19 cellular contexts compared by ENCODE assay signal in the genomic region with DNA sequence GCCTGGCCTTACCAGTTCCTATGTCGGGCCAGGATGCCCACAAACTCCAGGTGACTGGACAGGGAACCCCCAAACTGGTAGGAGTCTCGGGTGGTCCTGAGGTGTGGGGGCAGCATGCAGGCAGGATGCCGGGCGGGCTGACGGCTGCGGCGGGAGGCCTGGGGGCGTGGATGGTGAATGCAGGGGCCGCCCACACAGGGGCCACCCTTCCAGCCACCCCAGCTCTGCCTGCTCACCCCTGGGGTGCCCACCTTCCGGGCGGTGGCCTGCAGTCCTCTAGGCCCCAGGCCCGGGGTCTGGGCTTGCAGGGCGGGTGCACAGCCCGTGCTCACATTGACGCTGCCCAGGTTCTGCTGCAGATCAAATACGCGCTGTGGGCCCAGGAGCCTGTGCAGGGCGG. TPM values are rescaled to one million over a fixed set of nuclear protein-coding genes. Genes with fewer than 3 reads are reported as not detected.
A peak's percentile ranks its signal among the peaks of the same experiment; 100 is the strongest.
DNase-seq lines count a peak whose midpoint lies in the region; ATAC-seq, FAIRE-seq and TF ChIP-seq lines count a peak whose summit lies in the region.
"Had no signal": no experiment of that assay in that cellular context is flagged by ENCODE, and none has a peak within 500 bp of the region (broad histone marks: within the 10 kb centered on the region; RNA-seq: fewer than 3 reads in every experiment).

No MANE protein-coding gene starts in this region.

- H3K9me3 ChIP-seq in right cardiac atrium (ENCODE audit: control insufficient read depth, low read length), result no peaks in the 10 kb centered on the region
- H3K9me3 ChIP-seq in neuronal stem cell (replicated peaks in 1 of 2; ENCODE audit: control insufficient read depth in 2 of 2, insufficient read depth in 1 of 2, low read depth in 1 of 2, low read length in 2 of 2), result no peaks in the 10 kb centered on the region
- no peaks in the 10 kb centered on the region for H3K9me3 ChIP-seq in gastrocnemius medialis
- H3K9me3 ChIP-seq: BLaER1 had no signal

- in situ Hi-C loops in gastrocnemius medialis (cut with MboI; ENCODE audit: low sequenced_read_pairs in 4 of 4), result no loop called here

- no peak overlapping the region for H2AK5ac ChIP-seq in neuronal stem cell (ENCODE audit: low read depth, low read length)

- H3K27ac ChIP-seq in right cardiac atrium (ENCODE audit: low read length), result no peak overlapping the region
- H3K27ac ChIP-seq in RWPE1, result peak overlapping the region; percentile 96
- no peak overlapping the region for H3K27ac ChIP-seq in neuronal stem cell (replicated peaks; ENCODE audit: low read length)
- no peak overlapping the region for H3K27ac ChIP-seq in gastrocnemius medialis
- H3K27ac ChIP-seq: 22Rv1, BLaER1, HL-60 had no signal

- TF ChIP-seq POLR2A in gastrocnemius medialis (IDR thresholded peaks at IDR 0.05) (no peak), H54 (IDR thresholded peaks at IDR 0.05; ENCODE audit: low read depth, low read length) (no peak)

- H3K4me3 ChIP-seq in right cardiac atrium (ENCODE audit: low read length) (no peak overlapping the region), neuronal stem cell (ENCODE audit: low read length in 2 of 2) (no peak overlapping the region), gastrocnemius medialis (no peak overlapping the region)
- H3K4me3 ChIP-seq: A549, BLaER1, GM23338 had no signal

- no peak overlapping the region for H3K18ac ChIP-seq in neuronal stem cell (ENCODE audit: low read length)

- no peak for FAIRE-seq in H54 (lab: Jason Lieb, UNC)
- FAIRE-seq: A549 had no signal

- DNase-seq in Right ventricle myocardium inferior (ENCODE audit: missing footprints) (peak; percentile 46), right cardiac atrium (no peak), RWPE1 (ENCODE audit: low spot score) (no peak), neuronal stem cell (ENCODE audit: low spot score) (no peak), gastrocnemius medialis (no peak), H54 (ENCODE audit: insufficient read length, low spot score) (no peak)
- DNase-seq: Calu3; CD8-positive, alpha-beta T cell; DMS79 treated with DMSO at 0.1 percent for 48 hours; GF-D8; H9; IMR-90 had no signal

- H3K27me3 ChIP-seq in right cardiac atrium (ENCODE audit: control insufficient read depth, insufficient read depth) (no peaks in the 10 kb centered on the region), neuronal stem cell (ENCODE audit: control insufficient read depth in 3 of 3, insufficient read depth in 3 of 3, low read depth in 1 of 3, low read length in 3 of 3) (no peaks in the 10 kb centered on the region), gastrocnemius medialis (no peaks in the 10 kb centered on the region)
- H3K27me3 ChIP-seq: BLaER1 had no signal

- H2BK15ac ChIP-seq in neuronal stem cell (ENCODE audit: low read length), result no peak overlapping the region

- peak overlapping the region; percentile 17 for H3K23ac ChIP-seq in neuronal stem cell (ENCODE audit: low read depth, low read length, poor library complexity)

- H2BK5ac ChIP-seq in neuronal stem cell (ENCODE audit: low read length), result no peak overlapping the region

- H4K91ac ChIP-seq in neuronal stem cell (ENCODE audit: low read depth, low read length, poor library complexity), result no peak overlapping the region

- H3K14ac ChIP-seq in neuronal stem cell (ENCODE audit: low read length), result no peak overlapping the region

- H3K4me2 ChIP-seq in neuronal stem cell (ENCODE audit: insufficient read depth, low read length, poor library complexity, severe bottlenecking), result no peak overlapping the region
- H3K4me2 ChIP-seq: A549, BLaER1, GM23338 had no signal

- peaks cover 9% of the 10 kb centered on the region for H3K79me1 ChIP-seq in neuronal stem cell (ENCODE audit: low read depth, low read length)

- H3K36me3 ChIP-seq in neuronal stem cell (replicated peaks in 1 of 2; ENCODE audit: control insufficient read depth in 2 of 2, insufficient read depth in 2 of 2, low read length in 2 of 2), result peaks cover 74 to 80% of the 10 kb centered on the region in 2 donors
- peaks cover 0 to 50% of the 10 kb centered on the region in 2 donors for H3K36me3 ChIP-seq in gastrocnemius medialis

- CTCF ChIA-PET in RWPE1 (lab: Yijun Ruan, JAX), result interaction anchor here (0.9 kb wide), 1 partner anchor 21 kb away, joined by 3 read pairs; no protein-coding TSS in a partner anchor

- POLR2A ChIA-PET in RWPE1 (lab: Yijun Ruan, JAX; ENCODE audit: low non-redundant PET), result no interaction called here

- TF ChIP-seq CTCF in RWPE1 (conservative IDR thresholded peaks at IDR 0.05; ENCODE audit: low read depth), result no peak
- no peak for TF ChIP-seq CTCF in gastrocnemius medialis (IDR thresholded peaks at IDR 0.05 in 4 of 5, conservative IDR thresholded peaks at IDR 0.05 in 1 of 5)

- no peak overlapping the region for H2BK12ac ChIP-seq in neuronal stem cell (ENCODE audit: low read length)

- H3K4me1 ChIP-seq in right cardiac atrium (ENCODE audit: control insufficient read depth, insufficient read depth, low read length) (no peaks in the 10 kb centered on the region), neuronal stem cell (ENCODE audit: control insufficient read depth in 2 of 2, insufficient read depth in 1 of 2, low read depth in 1 of 2, low read length in 2 of 2) (no peaks in the 10 kb centered on the region), gastrocnemius medialis (peaks cover 8 to 25% of the 10 kb centered on the region in 2 donors)
- H3K4me1 ChIP-seq: BLaER1 had no signal

- ATAC-seq in Right ventricle myocardium inferior, result no peak
- no peak for ATAC-seq in right cardiac atrium
- no peak for ATAC-seq in gastrocnemius medialis
- ATAC-seq in HG02852 (IDR thresholded peaks at IDR 0.05; ENCODE audit: unreplicated experiment), result no peak
- ATAC-seq: CD8-positive, alpha-beta T cell; GM23338 had no signal

- no peak overlapping the region for H2AFZ ChIP-seq in neuronal stem cell (ENCODE audit: low read length)
- H2AFZ ChIP-seq: GM23338 had no signal

- no peak overlapping the region for H3K9ac ChIP-seq in neuronal stem cell (ENCODE audit: low read depth, low read length, poor library complexity)
- H3K9ac ChIP-seq: BLaER1 had no signal

- H4K8ac ChIP-seq in neuronal stem cell (ENCODE audit: low read depth, low read length), result no peak overlapping the region

- H2BK120ac ChIP-seq in neuronal stem cell (ENCODE audit: low read depth, low read length), result no peak overlapping the region

- H3K4ac ChIP-seq in neuronal stem cell (ENCODE audit: low read length), result no peak overlapping the region

- WGBS in right cardiac atrium, result 94% methylated on average over 18 of the region's 18 CpGs
- no CpG with 5 or more reads among the region's 18 CpGs for WGBS in neuronal stem cell (ENCODE audit: extremely low coverage in 2 of 2, insufficient read length in 2 of 2, insufficient replicate concordance in 1 of 2), 2 donors

- intact Hi-C loops in Right ventricle myocardium inferior (cut with DNase I) (no loop called here), right cardiac atrium (cut with DNase I) (no loop called here), gastrocnemius medialis (cut with DNase I; ENCODE audit: low total_unique reads) (no loop called here)

RNA-seq across cellular contexts. Expression of gene ADRM1, which starts 8.4 kb away (rescaled TPM):
- total RNA-seq in Right ventricle myocardium inferior (73.9 TPM), right cardiac atrium (10 to 100 TPM; 65.0 to 80.9 (median 73.4) TPM), gastrocnemius medialis (100 to 1,000 TPM; 389 to 644 (median 611) TPM)
- 87.5 TPM for polyA plus RNA-seq in right cardiac atrium
- polyA plus RNA-seq in neuronal stem cell (2013, experiment 1 of 2), result 69.1 TPM
- 69.0 TPM for polyA plus RNA-seq in neuronal stem cell (2013, experiment 2 of 2)

RNA-seq across cellular contexts. Expression of gene LAMA5, which starts 56.0 kb away (rescaled TPM):
- total RNA-seq in Right ventricle myocardium inferior, result 89.3 TPM
- total RNA-seq in right cardiac atrium, result 10 to 100 TPM; 77.4 to 97.9 (median 86.8) TPM
- 93.7 TPM for polyA plus RNA-seq in right cardiac atrium
- polyA plus RNA-seq in neuronal stem cell (2013, experiment 1 of 2), result 59.5 TPM
- 57.4 TPM for polyA plus RNA-seq in neuronal stem cell (2013, experiment 2 of 2)
- total RNA-seq in gastrocnemius medialis, result 10 to 100 TPM; 13.0 to 35.8 (median 22.7) TPM
- polyA plus RNA-seq: CD14-positive monocyte had no signal
